In genomic region chr2:230130668-230131364, GRCh38 we compare ENCODE assay signal across 1 cellular context.
TF ChIP-seq lines count a peak whose summit lies in the region.

No MANE protein-coding gene starts in this region.

TF ChIP-seq in HepG2, 621 proteins besides CTCF, POLR2A, EP300 and RAD21 (continued from another document and continues in another):
- no peak for TF ChIP-seq ZNF318 (CRISPR knock-in tag; IDR thresholded peaks at IDR 0.05)
- no peak for TF ChIP-seq USF2 (IDR thresholded peaks at IDR 0.05; ENCODE audit: low read depth, low read length)
- no peak for TF ChIP-seq USF2 (CRISPR knock-in tag; IDR thresholded peaks at IDR 0.05; ENCODE audit: borderline replicate concordance)
- no peak for TF ChIP-seq ZBTB7A (CRISPR knock-in tag; IDR thresholded peaks at IDR 0.05)
- TF ChIP-seq ZNF512B (CRISPR knock-in tag; IDR thresholded peaks at IDR 0.05; ENCODE audit: borderline replicate concordance): no peak
- no peak for TF ChIP-seq ZNF333 (CRISPR knock-in tag; IDR thresholded peaks at IDR 0.05; ENCODE audit: borderline replicate concordance)
- no peak for TF ChIP-seq NKX3-1 (CRISPR knock-in tag; IDR thresholded peaks at IDR 0.05)
- no peak for TF ChIP-seq ZNF256 (CRISPR knock-in tag; conservative IDR thresholded peaks at IDR 0.05)
- TF ChIP-seq CEBPB (IDR thresholded peaks at IDR 0.05; ENCODE audit: borderline replicate concordance, low read depth, low read length): no peak
- TF ChIP-seq ZNF12 (CRISPR knock-in tag; IDR thresholded peaks at IDR 0.05): no peak
- peak; percentile 10 for TF ChIP-seq ASH2L (IDR thresholded peaks at IDR 0.05; ENCODE audit: insufficient read length, low read depth, low read length)
- no peak for TF ChIP-seq RFX3 (CRISPR knock-in tag; IDR thresholded peaks at IDR 0.05)
- TF ChIP-seq GABPB1 (CRISPR knock-in tag; IDR thresholded peaks at IDR 0.05): 0 out of 2 replicates have a peak, but pooled peaks have one; percentile 28
- no peak for TF ChIP-seq STAT5B (CRISPR knock-in tag; IDR thresholded peaks at IDR 0.05)
- TF ChIP-seq CENPX (CRISPR knock-in tag; IDR thresholded peaks at IDR 0.05): no peak
- TF ChIP-seq ZMYM4 (CRISPR knock-in tag; IDR thresholded peaks at IDR 0.05): no peak
- TF ChIP-seq SMARCC2 (IDR thresholded peaks at IDR 0.05): no peak
- no peak for TF ChIP-seq CERS6 (CRISPR knock-in tag; IDR thresholded peaks at IDR 0.05)
- no peak for TF ChIP-seq ZNF615 (CRISPR knock-in tag; IDR thresholded peaks at IDR 0.05; ENCODE audit: borderline replicate concordance)
- TF ChIP-seq ZNF292 (CRISPR knock-in tag; IDR thresholded peaks at IDR 0.05; ENCODE audit: borderline replicate concordance, low read depth): peak; percentile 16; the same call in 1 of the 2 replicates
- no peak for TF ChIP-seq ZNF280B (CRISPR knock-in tag; IDR thresholded peaks at IDR 0.05; ENCODE audit: borderline replicate concordance)
- TF ChIP-seq CENPT (CRISPR knock-in tag; IDR thresholded peaks at IDR 0.05; ENCODE audit: low read depth): no peak
- TF ChIP-seq NR0B2 (CRISPR knock-in tag; IDR thresholded peaks at IDR 0.05): no peak
- no peak for TF ChIP-seq ZNF749 (CRISPR knock-in tag; IDR thresholded peaks at IDR 0.05; ENCODE audit: borderline replicate concordance)
- TF ChIP-seq NFATC3 (CRISPR knock-in tag; IDR thresholded peaks at IDR 0.05): no peak
- peak; percentile 88 for TF ChIP-seq GFI1 (CRISPR knock-in tag; IDR thresholded peaks at IDR 0.05; ENCODE audit: borderline replicate concordance)
- TF ChIP-seq ZBTB25 (CRISPR knock-in tag; IDR thresholded peaks at IDR 0.05): no peak
- TF ChIP-seq FOXC1 (CRISPR knock-in tag; IDR thresholded peaks at IDR 0.05; ENCODE audit: borderline replicate concordance): no peak
- no peak for TF ChIP-seq AHDC1 (CRISPR knock-in tag; IDR thresholded peaks at IDR 0.05; ENCODE audit: borderline replicate concordance)
- peak; percentile 54; the same call in 1 of the 2 replicates for TF ChIP-seq TCF7 (IDR thresholded peaks at IDR 0.05; ENCODE audit: low read depth)
- no peak for TF ChIP-seq SNRNP70 (IDR thresholded peaks at IDR 0.05; ENCODE audit: low read depth, low read length)
- no peak for TF ChIP-seq SRSF9 (IDR thresholded peaks at IDR 0.05; ENCODE audit: borderline replicate concordance, insufficient read depth, low read depth, low read length, poor library complexity, severe bottlenecking)
- no peak for TF ChIP-seq ARHGAP35 (CRISPR knock-in tag; IDR thresholded peaks at IDR 0.05; ENCODE audit: borderline replicate concordance)
- TF ChIP-seq KLF12 (CRISPR knock-in tag; IDR thresholded peaks at IDR 0.05; ENCODE audit: borderline replicate concordance): no peak
- TF ChIP-seq ZMYM3 (CRISPR knock-in tag; IDR thresholded peaks at IDR 0.05): 0 out of 2 replicates have a peak, but pooled peaks have one; percentile 21
- TF ChIP-seq MIER2 (CRISPR knock-in tag; IDR thresholded peaks at IDR 0.05): no peak
- no peak for TF ChIP-seq CCAR2 (optimal IDR thresholded peaks at IDR 0.05; ENCODE audit: low read depth, low read length)
